ENCODE assay signal across 1 cellular context in the genomic region with DNA sequence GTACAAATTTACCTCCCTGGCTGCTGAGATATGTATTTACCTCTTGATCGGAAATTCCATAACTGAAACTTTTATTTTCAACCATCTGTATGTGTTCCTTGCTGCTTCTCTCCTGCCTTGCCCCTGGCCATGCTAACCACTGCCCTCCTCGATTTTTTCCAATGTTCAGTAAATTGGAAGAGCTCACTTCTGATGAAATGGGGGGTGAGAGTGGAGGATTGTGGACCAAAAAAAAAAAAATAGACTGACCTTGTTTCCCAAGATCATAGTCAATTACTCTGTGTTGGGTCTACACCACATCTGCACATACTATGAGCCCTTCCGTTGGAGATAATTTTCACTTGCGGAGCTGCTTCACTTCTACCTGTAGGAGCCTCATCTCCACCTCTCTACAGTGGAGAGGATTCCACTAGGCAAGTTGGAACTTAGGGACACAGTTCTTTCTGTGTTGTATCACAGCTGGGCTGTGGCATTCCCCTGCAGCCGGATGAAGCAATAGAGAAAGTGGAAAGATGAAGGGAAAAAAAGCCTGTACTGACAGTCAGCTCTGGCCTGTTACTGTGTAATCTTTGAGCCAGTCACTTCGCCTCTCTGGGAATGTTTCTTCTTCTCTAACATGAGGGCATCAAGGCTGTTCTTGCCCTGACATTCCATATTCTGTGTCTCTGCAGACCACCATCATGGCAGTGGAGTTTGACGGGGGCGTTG.
TF ChIP-seq lines count a peak whose summit lies in the region.

No MANE protein-coding gene starts in this region.

TF ChIP-seq in HEK293, 187 proteins besides CTCF, POLR2A, EP300 and RAD21 (continued from another document):
- TF ChIP-seq ZBTB44 (tag by site-specific recombination; IDR thresholded peaks at IDR 0.05): no peak
TF ChIP-seq in HEK293: peak in this region for 2.
